In the genomic region with DNA sequence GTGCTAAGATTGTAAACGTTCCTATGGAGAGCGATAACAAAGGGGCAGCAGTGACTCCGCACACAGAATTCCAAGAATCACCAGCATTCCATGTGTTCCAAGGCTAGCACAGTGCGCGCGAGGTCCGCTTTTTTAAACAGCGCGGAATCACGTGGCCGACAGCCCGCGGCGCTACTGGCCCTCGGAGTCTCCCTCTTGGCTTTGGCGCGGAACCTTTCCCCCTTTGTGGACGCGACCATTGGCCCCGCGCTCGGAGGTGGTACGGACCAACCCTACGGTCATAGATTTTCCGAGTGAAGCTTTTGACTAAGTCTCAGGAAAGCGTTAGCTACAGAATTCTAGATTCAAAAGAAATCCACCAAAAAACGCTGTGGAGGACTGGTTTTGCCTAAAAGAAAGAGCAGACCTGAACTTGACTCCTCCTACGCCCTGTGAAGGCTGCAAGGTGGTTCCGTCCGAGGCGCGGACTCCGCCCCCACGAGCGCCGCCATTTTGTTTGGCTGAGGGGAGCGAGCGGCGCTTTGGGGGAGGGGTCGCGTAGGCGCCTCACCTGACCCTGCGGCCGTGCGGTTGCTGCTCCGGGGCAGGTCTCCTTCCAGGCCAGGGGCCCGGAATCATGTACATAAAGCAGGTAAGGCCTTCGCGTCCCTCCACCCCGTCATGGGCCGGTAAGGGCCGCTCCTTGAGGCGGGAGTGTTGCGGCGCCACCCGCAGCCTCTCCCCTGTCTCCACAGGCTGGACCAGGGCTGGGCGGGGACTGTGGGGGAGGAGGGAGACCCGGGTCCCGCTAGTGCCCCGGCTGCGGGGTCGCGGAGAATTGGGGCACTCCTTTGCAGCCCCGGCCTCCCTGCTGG, we compare ENCODE assay signal across 8 cellular contexts. TPM values are rescaled to one million over a fixed set of nuclear protein-coding genes. Genes with fewer than 3 reads are reported as not detected.
DNase-seq lines count a peak whose midpoint lies in the region; ATAC-seq and TF ChIP-seq lines count a peak whose summit lies in the region.

A gene (plus strand): TSS at position 495 of the 854 bp plus-strand sequence. CDS start 122 bp downstream, at position 617.

- H3K36me3 Mint-ChIP-seq in IgD-negative memory B cell = peaks cover 3% of the 10 kb centered on the region

- no peaks in the 10 kb centered on the region for H3K9me3 Mint-ChIP-seq in IgD-negative memory B cell

- peaks cover 3% of the 10 kb centered on the region for H3K27me3 Mint-ChIP-seq in IgD-negative memory B cell

- DNase-seq in DMS114 treated with DMSO at 0.1 percent for 48 hours (lab: John Stamatoyannopoulos, UW; ENCODE audit: unreplicated experiment) = peak; percentile 96
- DNase-seq in OCI-M2 (lab: John Stamatoyannopoulos, UW; ENCODE audit: unreplicated experiment) = peak; percentile 72
- DNase-seq in activated T-cell treated with anti-CD3 and anti-CD28 coated beads, Interleukin-2, amount 50 U/mL, for 1 hour = peak; percentile 93
- peak; percentile 80 for DNase-seq in epithelial cell of proximal tubule (ENCODE audit: low read depth)
- DNase-seq in mucosa of gallbladder (ENCODE audit: low spot score) = peak; percentile 90
- DNase-seq in stimulated activated CD8-positive, alpha-beta memory T cell treated with anti-CD3 and anti-CD28 coated beads, Interleukin-4, amount 100 ng/mL, for 4 hours (ENCODE audit: low read depth in 2 of 2, low spot score in 1 of 2) = peak; percentile 78

- peak within 1 kb of the TSS; percentile 89 to 100 (median 98) for H3K4me3 Mint-ChIP-seq in IgD-negative memory B cell

- H3K27ac Mint-ChIP-seq in IgD-negative memory B cell = peak within 1 kb of the TSS; percentile 96 to 98 (median 97)

- peak within 1 kb of the TSS; percentile 89 for H3K4me3 ChIP-seq in epithelial cell of proximal tubule (ENCODE audit: low read depth, low read length)

- peak; percentile 86 for ATAC-seq in GM21529 (IDR thresholded peaks at IDR 0.05; ENCODE audit: unreplicated experiment)

- TF ChIP-seq CTCF in epithelial cell of proximal tubule (conservative IDR thresholded peaks at IDR 0.05; ENCODE audit: low read depth, low read length) = no peak

- peaks cover 23 to 40% (median 26%) of the 10 kb centered on the region in 3 donors for H3K4me1 Mint-ChIP-seq in IgD-negative memory B cell

RNA-seq across cellular contexts. Expression of the gene that starts here (rescaled TPM):
- polyA plus RNA-seq in IgD-negative memory B cell = 70.1 TPM
- total RNA-seq in epithelial cell of proximal tubule (37.3 and 43.1 TPM in 2 replicates), mucosa of gallbladder (28.5 TPM)

Comparison
In these comparisons a context has a peak if more than half of its experiments do, and no peak if none do; other contexts are left out.
1. Peak in every context shown above with its lines: DNase-seq, ATAC-seq and H3K4me3 ChIP-seq.